Comparison of ENCODE assay signal across 1 cellular context in the genomic region with DNA sequence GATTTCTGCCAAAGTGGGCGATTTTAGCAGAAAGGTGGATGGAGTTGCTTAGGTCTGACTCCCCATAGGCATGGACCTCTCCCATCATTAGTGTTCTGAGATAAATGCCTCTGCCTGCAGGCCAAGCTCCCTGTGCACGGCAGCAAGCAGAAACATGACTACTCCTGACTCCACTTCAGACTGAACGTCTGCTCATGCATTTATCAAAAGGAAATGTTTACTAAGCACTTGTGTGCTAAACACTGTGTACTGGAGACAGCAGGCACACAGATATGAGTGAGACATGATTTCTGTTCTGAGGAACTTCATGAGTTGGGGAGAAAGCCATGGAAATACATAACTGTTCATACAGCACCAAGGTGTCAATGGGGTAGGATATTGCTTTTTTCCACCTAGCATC.
TF ChIP-seq lines count a peak whose summit lies in the region.

No MANE protein-coding gene starts in this region.

TF ChIP-seq in SK-N-SH, 30 proteins besides CTCF, POLR2A, EP300 and RAD21 (continued from another document):
- TF ChIP-seq, protein P1, sequence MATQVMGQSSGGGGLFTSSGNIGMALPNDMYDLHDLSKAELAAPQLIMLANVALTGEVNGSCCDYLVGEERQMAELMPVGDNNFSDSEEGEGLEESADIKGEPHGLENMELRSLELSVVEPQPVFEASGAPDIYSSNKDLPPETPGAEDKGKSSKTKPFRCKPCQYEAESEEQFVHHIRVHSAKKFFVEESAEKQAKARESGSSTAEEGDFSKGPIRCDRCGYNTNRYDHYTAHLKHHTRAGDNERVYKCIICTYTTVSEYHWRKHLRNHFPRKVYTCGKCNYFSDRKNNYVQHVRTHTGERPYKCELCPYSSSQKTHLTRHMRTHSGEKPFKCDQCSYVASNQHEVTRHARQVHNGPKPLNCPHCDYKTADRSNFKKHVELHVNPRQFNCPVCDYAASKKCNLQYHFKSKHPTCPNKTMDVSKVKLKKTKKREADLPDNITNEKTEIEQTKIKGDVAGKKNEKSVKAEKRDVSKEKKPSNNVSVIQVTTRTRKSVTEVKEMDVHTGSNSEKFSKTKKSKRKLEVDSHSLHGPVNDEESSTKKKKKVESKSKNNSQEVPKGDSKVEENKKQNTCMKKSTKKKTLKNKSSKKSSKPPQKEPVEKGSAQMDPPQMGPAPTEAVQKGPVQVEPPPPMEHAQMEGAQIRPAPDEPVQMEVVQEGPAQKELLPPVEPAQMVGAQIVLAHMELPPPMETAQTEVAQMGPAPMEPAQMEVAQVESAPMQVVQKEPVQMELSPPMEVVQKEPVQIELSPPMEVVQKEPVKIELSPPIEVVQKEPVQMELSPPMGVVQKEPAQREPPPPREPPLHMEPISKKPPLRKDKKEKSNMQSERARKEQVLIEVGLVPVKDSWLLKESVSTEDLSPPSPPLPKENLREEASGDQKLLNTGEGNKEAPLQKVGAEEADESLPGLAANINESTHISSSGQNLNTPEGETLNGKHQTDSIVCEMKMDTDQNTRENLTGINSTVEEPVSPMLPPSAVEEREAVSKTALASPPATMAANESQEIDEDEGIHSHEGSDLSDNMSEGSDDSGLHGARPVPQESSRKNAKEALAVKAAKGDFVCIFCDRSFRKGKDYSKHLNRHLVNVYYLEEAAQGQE (IDR thresholded peaks at IDR 0.05; ENCODE audit: low read depth, low read length) = no peak
- TF ChIP-seq, protein P2, sequence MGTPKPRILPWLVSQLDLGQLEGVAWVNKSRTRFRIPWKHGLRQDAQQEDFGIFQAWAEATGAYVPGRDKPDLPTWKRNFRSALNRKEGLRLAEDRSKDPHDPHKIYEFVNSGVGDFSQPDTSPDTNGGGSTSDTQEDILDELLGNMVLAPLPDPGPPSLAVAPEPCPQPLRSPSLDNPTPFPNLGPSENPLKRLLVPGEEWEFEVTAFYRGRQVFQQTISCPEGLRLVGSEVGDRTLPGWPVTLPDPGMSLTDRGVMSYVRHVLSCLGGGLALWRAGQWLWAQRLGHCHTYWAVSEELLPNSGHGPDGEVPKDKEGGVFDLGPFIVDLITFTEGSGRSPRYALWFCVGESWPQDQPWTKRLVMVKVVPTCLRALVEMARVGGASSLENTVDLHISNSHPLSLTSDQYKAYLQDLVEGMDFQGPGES (IDR thresholded peaks at IDR 0.05; ENCODE audit: low read depth, low read length) = no peak
